Comparison of ENCODE assay signal across 26 cellular contexts in the genomic region with DNA sequence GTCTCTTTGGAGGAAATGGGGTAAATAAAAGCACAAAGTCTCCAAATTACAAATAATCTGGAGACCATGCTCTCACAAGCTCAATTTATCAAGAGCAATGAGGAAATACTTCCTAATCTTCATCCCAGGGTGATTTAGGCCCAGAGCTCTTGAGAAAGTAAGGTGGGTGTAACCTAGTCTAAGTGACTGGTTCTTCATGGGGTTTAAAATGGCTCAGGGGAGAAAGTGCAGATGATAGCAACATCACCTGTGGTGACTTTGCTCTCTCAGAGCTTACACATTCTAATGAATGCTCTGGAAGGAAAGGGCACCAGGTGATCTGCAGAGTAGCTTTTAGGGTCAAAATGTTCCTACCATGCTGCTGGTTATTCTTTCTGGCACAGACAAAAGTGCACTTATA.
DNase-seq lines count a peak whose midpoint lies in the region; ATAC-seq and TF ChIP-seq lines count a peak whose summit lies in the region.
"Had no signal": no experiment of that assay in that cellular context is flagged by ENCODE, and none has a peak within 500 bp of the region (broad histone marks: within the 10 kb centered on the region; RNA-seq: fewer than 3 reads in every experiment).

No MANE protein-coding gene starts in this region.

- peak overlapping the region; percentile 39 for H3K4me3 Mint-ChIP-seq in type B pancreatic cell
- no peak overlapping the region for H3K4me3 Mint-ChIP-seq in activated CD8-positive, alpha-beta T cell treated with anti-CD3 and anti-CD28 coated beads for 36 hours
- no peak overlapping the region for H3K4me3 Mint-ChIP-seq in activated CD4-positive, alpha-beta T cell treated with anti-CD3 and anti-CD28 coated beads for 36 hours
- H3K4me3 Mint-ChIP-seq: activated T-cell treated with anti-CD3 and anti-CD28 coated beads, Interleukin-2, amount 50 U/mL, for 4 hours; CD4-positive, alpha-beta memory T cell; GM23338; neural crest cell; stimulated activated naive CD8-positive, alpha-beta T cell treated with anti-CD3 and anti-CD28 coated beads, Interleukin-15, amount 100 ng/mL, for 72 hours had no signal

- H3K36me3 ChIP-seq in RWPE2 (ENCODE audit: low read depth), result no peaks in the 10 kb centered on the region
- H3K36me3 ChIP-seq: brain microvascular endothelial cell, lower lobe of right lung, SJCRH30, tibial nerve had no signal

- peaks cover 9% of the 10 kb centered on the region for H3K4me1 Mint-ChIP-seq in type B pancreatic cell (ENCODE audit: unreplicated experiment)
- peaks cover 4% of the 10 kb centered on the region for H3K4me1 Mint-ChIP-seq in activated CD8-positive, alpha-beta T cell treated with anti-CD3 and anti-CD28 coated beads for 36 hours (ENCODE audit: low read depth)
- peaks cover 11% of the 10 kb centered on the region for H3K4me1 Mint-ChIP-seq in activated CD4-positive, alpha-beta T cell treated with anti-CD3 and anti-CD28 coated beads for 36 hours
- H3K4me1 Mint-ChIP-seq: CD4-positive, alpha-beta memory T cell; GM23338; stimulated activated naive CD8-positive, alpha-beta T cell treated with anti-CD3 and anti-CD28 coated beads, Interleukin-15, amount 100 ng/mL, for 72 hours had no signal

- no peak for TF ChIP-seq CTCF in RWPE2 (IDR thresholded peaks at IDR 0.05; ENCODE audit: poor library complexity, severe bottlenecking)
- TF ChIP-seq CTCF in foreskin keratinocyte (conservative IDR thresholded peaks at IDR 0.05), result no peak
- TF ChIP-seq CTCF in type B pancreatic cell (conservative IDR thresholded peaks at IDR 0.05), result no peak
- TF ChIP-seq CTCF in activated CD8-positive, alpha-beta T cell treated with anti-CD3 and anti-CD28 coated beads for 36 hours (IDR thresholded peaks at IDR 0.05), result no peak

- no peaks in the 10 kb centered on the region for H3K9me3 ChIP-seq in RWPE2 (ENCODE audit: severe bottlenecking)
- H3K9me3 ChIP-seq: lower lobe of right lung, SJCRH30 had no signal

- no peaks in the 10 kb centered on the region for H3K36me3 Mint-ChIP-seq in type B pancreatic cell
- H3K36me3 Mint-ChIP-seq in activated CD8-positive, alpha-beta T cell treated with anti-CD3 and anti-CD28 coated beads for 36 hours (ENCODE audit: low read depth), result no peaks in the 10 kb centered on the region
- H3K36me3 Mint-ChIP-seq in activated CD4-positive, alpha-beta T cell treated with anti-CD3 and anti-CD28 coated beads for 36 hours (ENCODE audit: low read depth), result no peaks in the 10 kb centered on the region

- intact Hi-C loops in Right ventricle myocardium inferior (cut with DNase I), result no loop called here
- intact Hi-C loops in activated CD8-positive, alpha-beta T cell treated with anti-CD3 and anti-CD28 coated beads for 36 hours (cut with micrococcal nuclease), result no loop called here
- intact Hi-C loops in activated CD4-positive, alpha-beta T cell treated with anti-CD3 and anti-CD28 coated beads for 36 hours (cut with DNase I, micrococcal nuclease), result no loop called here

- DNase-seq in NCI-H748 (lab: John Stamatoyannopoulos, UW; ENCODE audit: unreplicated experiment) (peak; percentile 49), NCI-H748 treated with DMSO at 0.1 percent for 48 hours (lab: John Stamatoyannopoulos, UW) (no peak), RWPE2 (ENCODE audit: low spot score) (no peak), foreskin keratinocyte (no peak), type B pancreatic cell (ENCODE audit: extremely low spot score, unreplicated experiment) (no peak), Right ventricle myocardium inferior (ENCODE audit: missing footprints) (no peak)
- no peak for DNase-seq in activated CD8-positive, alpha-beta T cell treated with anti-CD3 and anti-CD28 coated beads for 36 hours
- DNase-seq in activated CD4-positive, alpha-beta T cell treated with anti-CD3 and anti-CD28 coated beads for 36 hours, result no peak
- DNase-seq: activated CD4-positive, CD25-positive, alpha-beta regulatory T cell treated with anti-CD3 and anti-CD28 coated beads, Interleukin-2, amount 50 U/mL, for 72 hours; activated naive CD4-positive, alpha-beta T cell treated with Interleukin-2 at 50 U/mL for 16 hours; activated T-cell treated with anti-CD3 and anti-CD28 coated beads, Interleukin-2, amount 50 U/mL, for 4 hours; brain microvascular endothelial cell; CD4-positive, alpha-beta memory T cell; lower lobe of right lung; NCI-H1048; NCI-H187; NCI-H2227 treated with DMSO at 0.1 percent for 48 hours; NCI-H774; posterior cingulate gyrus; SJCRH30; stimulated activated naive CD8-positive, alpha-beta T cell treated with anti-CD3 and anti-CD28 coated beads, Interleukin-15, amount 100 ng/mL, for 72 hours; T-helper 1 cell had no signal

- H3K27ac ChIP-seq in RWPE2 (ENCODE audit: poor library complexity, severe bottlenecking), result peak overlapping the region; percentile 90
- peak overlapping the region; percentile 84 for H3K27ac ChIP-seq in foreskin keratinocyte
- H3K27ac ChIP-seq: 22Rv1, brain microvascular endothelial cell, lower lobe of right lung, SJCRH30 had no signal

- peaks cover 6% of the 10 kb centered on the region for H3K27me3 Mint-ChIP-seq in type B pancreatic cell
- no peaks in the 10 kb centered on the region for H3K27me3 Mint-ChIP-seq in activated CD8-positive, alpha-beta T cell treated with anti-CD3 and anti-CD28 coated beads for 36 hours
- no peaks in the 10 kb centered on the region for H3K27me3 Mint-ChIP-seq in activated CD4-positive, alpha-beta T cell treated with anti-CD3 and anti-CD28 coated beads for 36 hours

- POLR2A ChIA-PET in activated CD8-positive, alpha-beta T cell treated with anti-CD3 and anti-CD28 coated beads for 36 hours (lab: Charles Lee), result interaction anchor here (0.5 kb wide), 1 partner anchor 53 kb away, joined by 3 read pairs; no protein-coding TSS in a partner anchor
- POLR2A ChIA-PET in activated CD4-positive, alpha-beta T cell treated with anti-CD3 and anti-CD28 coated beads for 36 hours (lab: Charles Lee), result no interaction called here

- H3K9me3 Mint-ChIP-seq in type B pancreatic cell, result no peaks in the 10 kb centered on the region
- peaks cover 4% of the 10 kb centered on the region for H3K9me3 Mint-ChIP-seq in activated CD8-positive, alpha-beta T cell treated with anti-CD3 and anti-CD28 coated beads for 36 hours
- H3K9me3 Mint-ChIP-seq in activated CD4-positive, alpha-beta T cell treated with anti-CD3 and anti-CD28 coated beads for 36 hours (ENCODE audit: low read depth), result peaks cover 2% of the 10 kb centered on the region
- H3K9me3 Mint-ChIP-seq: GM23338 had no signal

- ATAC-seq in RWPE2 (ENCODE audit: low read depth) (peak; percentile 24; the same call in 2 of the 3 replicates), foreskin keratinocyte (peak; percentile 41), Right ventricle myocardium inferior (no peak)
- no peak for ATAC-seq in activated CD8-positive, alpha-beta T cell treated with anti-CD3 and anti-CD28 coated beads for 36 hours
- ATAC-seq in activated CD4-positive, alpha-beta T cell treated with anti-CD3 and anti-CD28 coated beads for 36 hours, result no peak
- ATAC-seq: activated T-cell treated with anti-CD3 and anti-CD28 coated beads, Interleukin-2, amount 50 U/mL, for 4 hours; GM23338; stimulated activated naive CD8-positive, alpha-beta T cell treated with anti-CD3 and anti-CD28 coated beads, Interleukin-15, amount 100 ng/mL, for 72 hours had no signal

- CTCF ChIA-PET in activated CD8-positive, alpha-beta T cell treated with anti-CD3 and anti-CD28 coated beads for 36 hours (lab: Charles Lee), result no interaction called here
- CTCF ChIA-PET in activated CD4-positive, alpha-beta T cell treated with anti-CD3 and anti-CD28 coated beads for 36 hours (lab: Charles Lee), result interaction anchor here (1.0 to 1.4 kb wide), 3 partner anchors 11 to 16 kb away, joined by 3 to 4 read pairs (median 3); no protein-coding TSS in a partner anchor

- H3K4me1 ChIP-seq in RWPE2 (ENCODE audit: insufficient read depth, poor library complexity, severe bottlenecking), result peaks cover 15% of the 10 kb centered on the region
- peaks cover 20% of the 10 kb centered on the region for H3K4me1 ChIP-seq in foreskin keratinocyte
- H3K4me1 ChIP-seq: lower lobe of right lung, SJCRH30 had no signal

- H3K4me3 ChIP-seq in RWPE2 (ENCODE audit: severe bottlenecking), result no peak overlapping the region
- H3K4me3 ChIP-seq: GM23338, lower lobe of right lung, SJCRH30, tibial nerve had no signal

- no peaks in the 10 kb centered on the region for H3K27me3 ChIP-seq in RWPE2 (ENCODE audit: insufficient read depth, poor library complexity, severe bottlenecking)
- no peaks in the 10 kb centered on the region for H3K27me3 ChIP-seq in foreskin keratinocyte
- H3K27me3 ChIP-seq: brain microvascular endothelial cell, SJCRH30, tibial nerve had no signal

- H3K27ac Mint-ChIP-seq in type B pancreatic cell, result peak overlapping the region; percentile 93
- H3K27ac Mint-ChIP-seq in activated CD8-positive, alpha-beta T cell treated with anti-CD3 and anti-CD28 coated beads for 36 hours, result no peak overlapping the region
- H3K27ac Mint-ChIP-seq in activated CD4-positive, alpha-beta T cell treated with anti-CD3 and anti-CD28 coated beads for 36 hours, result no peak overlapping the region
- H3K27ac Mint-ChIP-seq: CD4-positive, alpha-beta memory T cell; stimulated activated naive CD8-positive, alpha-beta T cell treated with anti-CD3 and anti-CD28 coated beads, Interleukin-15, amount 100 ng/mL, for 72 hours had no signal

Comparison
In these comparisons a context has a peak if more than half of its experiments do, and no peak if none do; other contexts are left out.
1. ATAC-seq: peak in RWPE2 (single experiment) and foreskin keratinocyte (single experiment); none in Right ventricle myocardium inferior (single experiment), activated CD8-positive, alpha-beta T cell treated with anti-CD3 and anti-CD28 coated beads for 36 hours (single experiment) and activated CD4-positive, alpha-beta T cell treated with anti-CD3 and anti-CD28 coated beads for 36 hours (single experiment).